8 cellular contexts compared by ENCODE assay signal in genomic region chr21:42117229-42118048, GRCh38. TPM values are rescaled to one million over a fixed set of nuclear protein-coding genes. Genes with fewer than 3 reads are reported as not detected.
DNase-seq lines count a peak whose midpoint lies in the region; ATAC-seq and TF ChIP-seq lines count a peak whose summit lies in the region.

No MANE protein-coding gene starts in this region.

- H3K27ac ChIP-seq in RWPE1 (no peak overlapping the region), thyroid gland (no peak overlapping the region)

- H3K36me3 Mint-ChIP-seq in activated T-helper 17 cell treated with anti-CD3 and anti-CD28 coated beads, Interleukin-2, amount 50 U/mL, for 72 hours (ENCODE audit: low read depth) = no peaks in the 10 kb centered on the region
- H3K36me3 Mint-ChIP-seq in osteocyte (ENCODE audit: unreplicated experiment) = no peaks in the 10 kb centered on the region

- no peak overlapping the region for H3K4me3 Mint-ChIP-seq in activated T-helper 17 cell treated with anti-CD3 and anti-CD28 coated beads, Interleukin-2, amount 50 U/mL, for 72 hours
- peak overlapping the region; percentile 30 for H3K4me3 Mint-ChIP-seq in osteocyte (ENCODE audit: unreplicated experiment)

- no peaks in the 10 kb centered on the region for H3K27me3 ChIP-seq in thyroid gland

- POLR2A ChIA-PET in RWPE1 (lab: Yijun Ruan, JAX; ENCODE audit: low non-redundant PET) = no interaction called here

- no peaks in the 10 kb centered on the region for H3K9me3 ChIP-seq in thyroid gland

- no peaks in the 10 kb centered on the region for H3K9me3 Mint-ChIP-seq in activated T-helper 17 cell treated with anti-CD3 and anti-CD28 coated beads, Interleukin-2, amount 50 U/mL, for 72 hours
- no peaks in the 10 kb centered on the region for H3K9me3 Mint-ChIP-seq in osteocyte (ENCODE audit: unreplicated experiment)

- CTCF ChIA-PET in RWPE1 (lab: Yijun Ruan, JAX) = interaction anchor here (0.5 to 1.9 kb wide), 19 partner anchors 10 to 505 kb away, joined by 3 to 18 read pairs (median 4); partner anchors contain the start of gene ZBTB21

- no peak overlapping the region for H3K27ac Mint-ChIP-seq in activated T-helper 17 cell treated with anti-CD3 and anti-CD28 coated beads, Interleukin-2, amount 50 U/mL, for 72 hours
- peak overlapping the region; percentile 78 for H3K27ac Mint-ChIP-seq in osteocyte (ENCODE audit: unreplicated experiment)

- TF ChIP-seq CTCF in LNCAP (IDR thresholded peaks at IDR 0.05) (peak; percentile 85), RWPE1 (conservative IDR thresholded peaks at IDR 0.05; ENCODE audit: low read depth) (peak; percentile 93), foreskin fibroblast (IDR thresholded peaks at IDR 0.05; ENCODE audit: low read depth, low read length) (peak; percentile 88), osteocyte (IDR thresholded peaks at IDR 0.05) (peak; percentile 96), thyroid gland (IDR thresholded peaks at IDR 0.05) (peak; percentile 83 to 95 (median 88))

- H3K27me3 Mint-ChIP-seq in activated T-helper 17 cell treated with anti-CD3 and anti-CD28 coated beads, Interleukin-2, amount 50 U/mL, for 72 hours = peaks cover 54% of the 10 kb centered on the region
- H3K27me3 Mint-ChIP-seq in osteocyte (ENCODE audit: unreplicated experiment) = peaks cover 37% of the 10 kb centered on the region

- no peak for TF ChIP-seq POLR2A in thyroid gland (IDR thresholded peaks at IDR 0.05)

- H3K4me1 ChIP-seq in thyroid gland = peaks cover 0 to 4% of the 10 kb centered on the region in 2 donors

- H3K4me3 ChIP-seq in foreskin fibroblast (ENCODE audit: low read depth in 1 of 2, low read length in 2 of 2) (peak overlapping the region in 1 of 2 donors; percentile 38), thyroid gland (replicated peaks in 1 of 3) (no peak overlapping the region)

- intact Hi-C loops in thyroid gland (cut with DNase I) = loop anchor here (5.0 kb wide), 1 partner anchor 300 kb away; no protein-coding TSS in a partner anchor

- ATAC-seq in activated T-helper 17 cell treated with anti-CD3 and anti-CD28 coated beads, Interleukin-2, amount 50 U/mL, for 72 hours (replicated peaks) = peak; percentile 85

- DNase-seq in NK-92 treated with Interleukin-12 subunit alpha and Interleukin-12 subunit beta, amount 100 ng/mL, for 24 hours (lab: John Stamatoyannopoulos, UW) = peak; percentile 19
- DNase-seq in NK-92 (lab: John Stamatoyannopoulos, UW; ENCODE audit: unreplicated experiment) (no peak), RWPE1 (ENCODE audit: low spot score) (peak; percentile 74), foreskin fibroblast (peak; percentile 70 to 90), osteocyte (ENCODE audit: extremely low spot score, unreplicated experiment) (peak; percentile 91), thyroid gland (peak; percentile 71 to 79)

- no peaks in the 10 kb centered on the region for H3K36me3 ChIP-seq in thyroid gland

- peaks cover 5% of the 10 kb centered on the region for H3K4me1 Mint-ChIP-seq in activated T-helper 17 cell treated with anti-CD3 and anti-CD28 coated beads, Interleukin-2, amount 50 U/mL, for 72 hours
- peaks cover 43% of the 10 kb centered on the region for H3K4me1 Mint-ChIP-seq in osteocyte (ENCODE audit: unreplicated experiment)

- WGBS in thyroid gland, 2 donors = 41 to 42% methylated on average over 18 of the region's 18 CpGs

RNA-seq across cellular contexts. Expression of gene UMODL1, which starts 46.3 kb away (rescaled TPM):
- total RNA-seq in activated T-helper 17 cell treated with anti-CD3 and anti-CD28 coated beads, Interleukin-2, amount 50 U/mL, for 72 hours = under 1 TPM in 1 of 2 donors, not detected in 1; 0.11 TPM
- 0.68 TPM in 1 of 2 replicates, not detected in the other for total RNA-seq in osteocyte
- not detected for total RNA-seq in thyroid gland
